Comparison of ENCODE assay signal across 8 cellular contexts in the genomic region with DNA sequence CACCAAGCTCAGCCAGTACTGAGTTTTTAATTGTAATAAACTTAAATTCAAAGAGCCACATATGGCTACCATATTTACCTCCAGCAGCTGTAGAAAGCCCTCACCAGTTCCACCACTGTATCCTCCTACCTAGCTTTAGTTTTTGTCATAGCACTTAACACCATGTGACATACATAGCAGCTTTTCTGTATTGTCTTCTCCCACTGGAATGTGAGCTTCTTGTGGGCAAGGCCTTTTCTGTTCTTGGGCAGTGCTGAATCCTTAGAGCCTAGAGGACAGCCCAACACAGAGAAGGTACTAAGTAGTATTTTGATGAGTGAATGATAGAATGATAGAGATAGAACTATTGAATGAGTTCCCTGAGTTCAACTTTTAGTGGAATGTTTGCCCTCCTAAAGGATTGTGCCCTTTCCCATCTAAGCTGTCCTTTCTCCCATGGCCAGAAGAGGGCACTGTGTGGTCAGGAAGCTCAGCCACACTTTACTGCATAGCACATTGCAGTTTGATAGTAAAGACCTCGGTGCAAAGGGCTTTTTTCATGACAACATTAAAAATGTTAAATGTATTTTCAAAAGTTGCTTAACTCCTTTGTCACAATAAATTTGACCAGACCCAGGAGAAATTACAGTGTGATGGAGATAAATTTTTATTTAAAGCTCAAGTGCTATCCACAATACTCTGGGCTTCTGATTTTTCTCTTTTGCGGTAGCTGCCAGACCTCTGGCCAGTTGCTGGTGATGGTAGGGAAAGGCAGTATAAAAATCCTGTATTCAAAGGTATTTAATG.
A peak's percentile ranks its signal among the peaks of the same experiment; 100 is the strongest.
DNase-seq lines count a peak whose midpoint lies in the region; TF ChIP-seq lines count a peak whose summit lies in the region.

No MANE protein-coding gene starts in this region.

- POLR2A ChIA-PET in GM10248 (lab: Yijun Ruan, JAX) (no interaction called here), HEK293 (lab: Yijun Ruan, JAX) (no interaction called here)

- in situ Hi-C loops in astrocyte of the spinal cord (cut with HindIII; ENCODE audit: low sequenced_read_pairs): no loop called here

- no peak overlapping the region for H3K27ac ChIP-seq in HEK293 (ENCODE audit: extremely low read depth, low read depth, low read length)

- peak; percentile 67 for DNase-seq in GM10248 (ENCODE audit: extremely low spot score)
- DNase-seq in NCI-H1436 (lab: John Stamatoyannopoulos, UW): peak; percentile 63
- DNase-seq in T-helper 9 cell: peak; percentile 39
- peak; percentile 49 for DNase-seq in astrocyte of the spinal cord (ENCODE audit: low read depth, low spot score)
- peak; percentile 44 for DNase-seq in iPS DF 4.7 (ENCODE audit: extremely low read depth, low spot score)
- peak; percentile 43 for DNase-seq in stimulated activated CD4-positive, alpha-beta T cell treated with anti-CD3 and anti-CD28 coated beads, Interleukin-12 subunit alpha, Interleukin-12 subunit beta, amount 100 ng/mL, for 4 hours
- no peak for DNase-seq in GF-D8 (lab: John Stamatoyannopoulos, UW)

- no peak overlapping the region for H3K4me3 ChIP-seq in HEK293 (ENCODE audit: low read depth, low read length)
- no peak overlapping the region for H3K4me3 ChIP-seq in astrocyte of the spinal cord (ENCODE audit: low read depth, low read length)

- no peaks in the 10 kb centered on the region for H3K4me1 ChIP-seq in HEK293 (ENCODE audit: control insufficient read depth, insufficient read depth, low read length)

- peak; percentile 91 for TF ChIP-seq CTCF in GM10248 (IDR thresholded peaks at IDR 0.05; ENCODE audit: control extremely low read depth, extremely low read depth, low read depth, missing control alignments)
- peak; percentile 32; the same call in 1 of the 2 replicates for TF ChIP-seq CTCF in HEK293 (tag by site-specific recombination; IDR thresholded peaks at IDR 0.05)
- TF ChIP-seq CTCF in astrocyte of the spinal cord (IDR thresholded peaks at IDR 0.05; ENCODE audit: low read depth, low read length): peak; percentile 93

- CTCF ChIA-PET in GM10248 (lab: Yijun Ruan, JAX): interaction anchor here (0.6 to 5.1 kb wide), 73 partner anchors 9 to 1367 kb away, joined by 3 to 97 read pairs (median 4); a partner anchor contains a TSS
- CTCF ChIA-PET in HEK293 (lab: Yijun Ruan, JAX): interaction anchor here (0.6 to 2.9 kb wide), 38 partner anchors 8 to 1289 kb away, joined by 3 to 30 read pairs (median 4); no protein-coding TSS in a partner anchor

- peaks cover 0 to 50% of the 10 kb centered on the region in 2 experiments; a peak in 2 of 3 replicates for H3K36me3 ChIP-seq in HEK293 (ENCODE audit: control insufficient read depth in 2 of 2, insufficient read depth in 1 of 2, low read length in 2 of 2)

- H3K9me3 ChIP-seq in HEK293 (ENCODE audit: control insufficient read depth, insufficient read depth, low read depth, low read length): no peaks in the 10 kb centered on the region

TF ChIP-seq in HEK293, 187 proteins besides CTCF, POLR2A, EP300 and RAD21:
- TF ChIP-seq IKZF3 (tag by site-specific recombination; IDR thresholded peaks at IDR 0.05) (peak; percentile 27; the same call in 1 of the 2 replicates), ZNF23 (tag by site-specific recombination; IDR thresholded peaks at IDR 0.05; ENCODE audit: borderline replicate concordance) (no peak), ZNF473 (tag by site-specific recombination; IDR thresholded peaks at IDR 0.05) (no peak), ZNF660 (tag by site-specific recombination; IDR thresholded peaks at IDR 0.05) (peak; percentile 51; the same call in 1 of the 2 replicates), ZNF2 (tag by site-specific recombination; IDR thresholded peaks at IDR 0.05) (0 out of 2 replicates have a peak, but pooled peaks have one; percentile 19), ZSCAN30 (tag by site-specific recombination; IDR thresholded peaks at IDR 0.05) (peak; percentile 42; the same call in 1 of the 2 replicates), TRIM28 (IDR thresholded peaks at IDR 0.05; ENCODE audit: borderline replicate concordance, low read length) (0 out of 2 replicates have a peak, but pooled peaks have one; percentile 16)
- TF ChIP-seq, protein P1, sequence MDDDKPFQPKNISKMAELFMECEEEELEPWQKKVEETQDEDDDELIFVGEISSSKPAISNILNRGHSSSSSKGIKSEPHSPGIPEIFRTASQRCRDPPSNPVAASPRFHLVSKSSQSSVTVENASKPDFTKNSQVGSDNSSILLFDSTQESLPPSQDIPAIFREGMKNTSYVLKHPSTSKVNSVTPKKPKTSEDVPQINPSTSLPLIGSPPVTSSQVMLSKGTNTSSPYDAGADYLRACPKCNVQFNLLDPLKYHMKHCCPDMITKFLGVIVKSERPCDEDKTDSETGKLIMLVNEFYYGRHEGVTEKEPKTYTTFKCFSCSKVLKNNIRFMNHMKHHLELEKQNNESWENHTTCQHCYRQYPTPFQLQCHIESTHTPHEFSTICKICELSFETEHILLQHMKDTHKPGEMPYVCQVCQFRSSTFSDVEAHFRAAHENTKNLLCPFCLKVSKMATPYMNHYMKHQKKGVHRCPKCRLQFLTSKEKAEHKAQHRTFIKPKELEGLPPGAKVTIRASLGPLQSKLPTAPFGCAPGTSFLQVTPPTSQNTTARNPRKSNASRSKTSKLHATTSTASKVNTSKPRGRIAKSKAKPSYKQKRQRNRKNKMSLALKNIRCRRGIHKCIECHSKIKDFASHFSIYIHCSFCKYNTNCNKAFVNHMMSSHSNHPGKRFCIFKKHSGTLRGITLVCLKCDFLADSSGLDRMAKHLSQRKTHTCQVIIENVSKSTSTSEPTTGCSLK (tag by site-specific recombination; IDR thresholded peaks at IDR 0.05): no peak

Comparison
In these comparisons a context has a peak if more than half of its experiments do, and no peak if none do; other contexts are left out.
1. CTCF ChIP-seq: peak in every context shown above with its lines; median percentile 93 in astrocyte of the spinal cord; 91 in GM10248; 32 in HEK293.